In the genomic region with DNA sequence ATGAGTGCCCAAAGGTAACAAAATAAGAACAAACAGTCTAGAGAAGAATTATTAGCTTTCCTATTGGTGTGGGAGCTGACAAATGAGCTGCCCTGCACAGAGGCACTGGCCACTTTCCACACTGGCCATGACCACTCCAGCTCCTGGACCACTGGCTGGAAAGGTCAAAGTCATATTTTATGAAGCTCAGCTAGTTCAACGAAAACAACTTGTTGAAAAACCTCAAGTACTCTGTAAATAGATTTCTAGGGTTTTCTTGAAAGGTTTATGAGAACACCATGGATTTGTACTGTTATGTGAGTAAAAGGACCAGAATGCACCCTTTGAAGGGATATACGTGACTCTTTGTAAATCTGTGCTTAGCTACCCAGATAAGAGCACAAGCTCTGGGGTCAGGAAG, we compare ENCODE assay signal across 18 cellular contexts.
"Had no signal": no experiment of that assay in that cellular context is flagged by ENCODE, and none has a peak within 500 bp of the region (broad histone marks: within the 10 kb centered on the region; RNA-seq: fewer than 3 reads in every experiment).

No MANE protein-coding gene starts in this region.

- H3K36me3 ChIP-seq: esophagus squamous epithelium, right atrium auricular region, spleen had no signal

- H3K27me3 ChIP-seq: esophagus squamous epithelium, right atrium auricular region, spleen had no signal

- H3K4me1 ChIP-seq: esophagus squamous epithelium, right atrium auricular region, spleen had no signal

- H3K27ac ChIP-seq: esophagus squamous epithelium, right atrium auricular region, spleen had no signal

- H3K4me3 ChIP-seq: esophagus squamous epithelium, right atrium auricular region, spleen had no signal

- DNase-seq: activated B cell treated with CpG ODN at 0.5 μM for 24 hours; activated CD4-positive, alpha-beta T cell treated with anti-CD3 and anti-CD28 coated beads for 36 hours; activated CD8-positive, alpha-beta memory T cell treated with anti-CD3 and anti-CD28 coated beads, Interleukin-2, amount 10 ng/mL, durations not matched to agents 7 days and 5 days; activated CD8-positive, alpha-beta T cell treated with anti-CD3 and anti-CD28 coated beads, Interleukin-2, amount 10 ng/mL, durations not matched to agents 7 days and 5 days; activated naive CD4-positive, alpha-beta T cell; activated T-cell treated with anti-CD3 and anti-CD28 coated beads, Interleukin-2, amount 50 U/mL, for 48 hours; caudate nucleus; endodermal cell; esophagus squamous epithelium; left ventricle myocardium superior; midbrain; naive thymus-derived CD4-positive, alpha-beta T cell; nucleus accumbens; spleen; stimulated activated naive CD4-positive, alpha-beta T cell; T-helper 1 cell had no signal

- H3K9me3 ChIP-seq: esophagus squamous epithelium had no signal

- ATAC-seq: activated CD4-positive, alpha-beta T cell treated with anti-CD3 and anti-CD28 coated beads for 36 hours; activated CD8-positive, alpha-beta memory T cell treated with anti-CD3 and anti-CD28 coated beads, Interleukin-2, amount 10 ng/mL, durations not matched to agents 7 days and 5 days; activated CD8-positive, alpha-beta T cell treated with anti-CD3 and anti-CD28 coated beads, Interleukin-2, amount 10 ng/mL, durations not matched to agents 7 days and 5 days; activated naive CD4-positive, alpha-beta T cell treated with anti-CD3 and anti-CD28 coated beads, Interleukin-2, amount 50 U/mL, for 72 hours; left ventricle myocardium superior; naive thymus-derived CD4-positive, alpha-beta T cell had no signal
